21 cellular contexts compared by ENCODE assay signal in the genomic region with DNA sequence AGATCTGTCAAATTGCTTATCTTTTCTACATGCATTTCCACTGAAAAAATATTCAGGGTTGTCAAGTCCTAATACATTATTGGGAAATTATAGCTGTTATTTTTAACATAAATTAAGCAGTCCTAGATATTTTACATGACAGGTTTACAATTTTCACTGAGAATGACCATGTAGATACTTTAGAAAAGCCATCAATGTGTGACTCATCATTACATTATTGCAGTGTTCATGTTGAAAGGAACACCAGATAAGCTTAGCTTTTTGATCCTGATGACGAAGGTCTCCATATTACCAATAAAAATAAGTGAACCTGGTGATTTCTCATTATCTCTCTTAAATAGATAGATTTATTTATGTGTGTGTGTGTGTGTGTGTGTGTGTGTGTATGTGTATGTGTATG.
DNase-seq lines count a peak whose midpoint lies in the region; ATAC-seq, FAIRE-seq and TF ChIP-seq lines count a peak whose summit lies in the region.
"Had no signal": no experiment of that assay in that cellular context is flagged by ENCODE, and none has a peak within 500 bp of the region (broad histone marks: within the 10 kb centered on the region; RNA-seq: fewer than 3 reads in every experiment).

No MANE protein-coding gene starts in this region.

- no peak for FAIRE-seq in HTR-8/SVneo (lab: Jason Lieb, UNC)
- FAIRE-seq: GM12878, GM19239, H1, K562 had no signal

- no peaks in the 10 kb centered on the region for H3K36me3 ChIP-seq in HCT116 (ENCODE audit: control insufficient read depth in 1 of 2, insufficient read depth in 2 of 2, low read length in 2 of 2)
- H3K36me3 ChIP-seq: BLaER1, HAP-1 had no signal

- H3K79me2 ChIP-seq in HCT116 (ENCODE audit: insufficient read depth, low read length) = no peaks in the 10 kb centered on the region

- TF ChIP-seq POLR2A in HCT116 (IDR thresholded peaks at IDR 0.05; ENCODE audit: borderline replicate concordance, extremely low read depth, insufficient read depth, insufficient read length) = no peak

- H3K27ac ChIP-seq in HCT116 (ENCODE audit: low read depth, low read length) = no peak overlapping the region
- H3K27ac ChIP-seq: 22Rv1, BLaER1 had no signal

- peaks cover 0 to 10% of the 10 kb centered on the region in 2 experiments; a peak in 2 of 4 replicates for H3K9me3 ChIP-seq in HCT116 (ENCODE audit: control insufficient read depth in 1 of 2, insufficient read depth in 1 of 2, low read depth in 1 of 2, low read length in 2 of 2)
- H3K9me3 ChIP-seq: BLaER1, HAP-1 had no signal

- H3K9me3 Mint-ChIP-seq in MCF 10A (ENCODE audit: unreplicated experiment) (no peaks in the 10 kb centered on the region), nephron progenitor cell (no peaks in the 10 kb centered on the region)
- H3K9me3 Mint-ChIP-seq: CD14-positive monocyte had no signal

- H3K4me3 Mint-ChIP-seq in MCF 10A (ENCODE audit: unreplicated experiment) (no peak overlapping the region), nephron progenitor cell (no peak overlapping the region)
- H3K4me3 Mint-ChIP-seq: CD14-positive monocyte; CD4-positive, alpha-beta memory T cell had no signal

- no peaks in the 10 kb centered on the region for H3K9me2 ChIP-seq in HCT116 (ENCODE audit: insufficient read depth)

- no peak overlapping the region for H3K9ac ChIP-seq in HCT116 (ENCODE audit: low read length)
- H3K9ac ChIP-seq: BLaER1 had no signal

- POLR2A ChIA-PET in HCT116 (lab: Charles Lee) = no interaction called here
- POLR2A ChIA-PET in MCF 10A (lab: Yijun Ruan, JAX) = no interaction called here

- intact Hi-C loops in HCT116 (cut with micrococcal nuclease) (no loop called here), MCF 10A (cut with micrococcal nuclease) (no loop called here)

- H4K20me1 ChIP-seq in HCT116 (ENCODE audit: insufficient read depth) = no peaks in the 10 kb centered on the region
- H4K20me1 ChIP-seq: BLaER1 had no signal

- TF ChIP-seq CTCF in HCT116 (IDR thresholded peaks at IDR 0.05 in 2 of 3, conservative IDR thresholded peaks at IDR 0.05 in 1 of 3; ENCODE audit: borderline replicate concordance in 1 of 3, insufficient read depth in 1 of 3, low read depth in 2 of 3, low read length in 2 of 3) (no peak), fibroblast of villous mesenchyme (IDR thresholded peaks at IDR 0.05; ENCODE audit: insufficient read depth, low read depth, low read length) (no peak), MCF 10A (IDR thresholded peaks at IDR 0.05; ENCODE audit: unreplicated experiment) (no peak), nephron progenitor cell (IDR thresholded peaks at IDR 0.05) (no peak)

- H3K36me3 Mint-ChIP-seq in MCF 10A (ENCODE audit: insufficient read depth, unreplicated experiment) (no peaks in the 10 kb centered on the region), nephron progenitor cell (ENCODE audit: low read depth) (no peaks in the 10 kb centered on the region)
- H3K36me3 Mint-ChIP-seq: CD14-positive monocyte; CD4-positive, alpha-beta memory T cell had no signal

- no peaks in the 10 kb centered on the region for H3K4me1 ChIP-seq in HCT116 (ENCODE audit: control insufficient read depth in 1 of 2, insufficient read depth in 2 of 2, low read length in 2 of 2)
- H3K4me1 ChIP-seq: BLaER1, HAP-1 had no signal

- DNase-seq in DMS53 (lab: John Stamatoyannopoulos, UW) (peak; percentile 9), DMS53 treated with DMSO at 0.1 percent for 48 hours (lab: John Stamatoyannopoulos, UW; ENCODE audit: unreplicated experiment) (no peak), HCT116 (ENCODE audit: low read depth, low spot score) (no peak), HTR-8/SVneo (ENCODE audit: insufficient read length, low spot score) (peak; percentile 13), fibroblast of villous mesenchyme (ENCODE audit: low read depth) (peak; percentile 0), MCF 10A (ENCODE audit: unreplicated experiment) (no peak), nephron progenitor cell (no peak)
- DNase-seq: CD4-positive, alpha-beta memory T cell; DMS153; DND-41; EL; IMR-90 had no signal

- no peak overlapping the region for H3K27ac Mint-ChIP-seq in MCF 10A (ENCODE audit: low read depth, unreplicated experiment)
- no peak overlapping the region for H3K27ac Mint-ChIP-seq in nephron progenitor cell
- H3K27ac Mint-ChIP-seq: CD14-positive monocyte; CD4-positive, alpha-beta memory T cell had no signal

- H3K27me3 Mint-ChIP-seq in MCF 10A (ENCODE audit: insufficient read depth, unreplicated experiment) (peaks cover 43% of the 10 kb centered on the region), nephron progenitor cell (ENCODE audit: low read depth, poor library complexity) (no peaks in the 10 kb centered on the region)
- H3K27me3 Mint-ChIP-seq: CD4-positive, alpha-beta memory T cell had no signal

- ATAC-seq in HCT116 = no peak
- ATAC-seq in GM18907 (IDR thresholded peaks at IDR 0.05; ENCODE audit: unreplicated experiment) = no peak
- ATAC-seq: GM12878, K562 had no signal

- TF ChIP-seq RAD21 in HCT116 (IDR thresholded peaks at IDR 0.05; ENCODE audit: low read depth) = no peak

- RAD21 ChIA-PET in HCT116 (lab: Charles Lee; ENCODE audit: low non-redundant PET in 1 of 2, low total read pairs in 2 of 2, uncharacterized antibody in 2 of 2, unreplicated experiment in 2 of 2) = no interaction called here

- H2AFZ ChIP-seq in HCT116 (ENCODE audit: low read depth, low read length, poor library complexity, severe bottlenecking) = no peak overlapping the region

- H3K4me3 ChIP-seq in HCT116 (replicated peaks in 1 of 2; ENCODE audit: low read depth in 1 of 2, low read length in 2 of 2) (no peak overlapping the region), fibroblast of villous mesenchyme (ENCODE audit: low read depth, low read length) (no peak overlapping the region)
- H3K4me3 ChIP-seq: BLaER1, GM12878, HAP-1, K562 had no signal

- BruUV-seq in HCT116 (replicated peaks; lab: Mats Ljungman, UMichigan) (no TSS peak), MCF 10A (replicated peaks; lab: Mats Ljungman, UMichigan) (no TSS peak)

- no peaks in the 10 kb centered on the region for H3K27me3 ChIP-seq in HCT116 (ENCODE audit: insufficient read depth, low read length)
- H3K27me3 ChIP-seq: BLaER1 had no signal

- CTCF ChIA-PET in HCT116 (lab: Charles Lee) = no interaction called here
- CTCF ChIA-PET in MCF 10A (lab: Yijun Ruan, JAX) = no interaction called here

- H3K4me1 Mint-ChIP-seq in MCF 10A (ENCODE audit: insufficient read depth, unreplicated experiment) (no peaks in the 10 kb centered on the region), nephron progenitor cell (no peaks in the 10 kb centered on the region)
- H3K4me1 Mint-ChIP-seq: CD14-positive monocyte; CD4-positive, alpha-beta memory T cell had no signal

- H3K4me2 ChIP-seq in HCT116 (ENCODE audit: low read length) = no peak overlapping the region
- H3K4me2 ChIP-seq: BLaER1 had no signal

TF ChIP-seq in HCT116, 20 proteins besides CTCF, POLR2A, EP300 and RAD21:
- TF ChIP-seq TCF7L2 (IDR thresholded peaks at IDR 0.05; ENCODE audit: borderline replicate concordance, extremely low read depth, insufficient read depth, insufficient read length) = peak; percentile 30
- TF ChIP-seq EZH2phosphoT487 (IDR thresholded peaks at IDR 0.05; ENCODE audit: borderline replicate concordance) = no peak
- TF ChIP-seq, protein P1, sequence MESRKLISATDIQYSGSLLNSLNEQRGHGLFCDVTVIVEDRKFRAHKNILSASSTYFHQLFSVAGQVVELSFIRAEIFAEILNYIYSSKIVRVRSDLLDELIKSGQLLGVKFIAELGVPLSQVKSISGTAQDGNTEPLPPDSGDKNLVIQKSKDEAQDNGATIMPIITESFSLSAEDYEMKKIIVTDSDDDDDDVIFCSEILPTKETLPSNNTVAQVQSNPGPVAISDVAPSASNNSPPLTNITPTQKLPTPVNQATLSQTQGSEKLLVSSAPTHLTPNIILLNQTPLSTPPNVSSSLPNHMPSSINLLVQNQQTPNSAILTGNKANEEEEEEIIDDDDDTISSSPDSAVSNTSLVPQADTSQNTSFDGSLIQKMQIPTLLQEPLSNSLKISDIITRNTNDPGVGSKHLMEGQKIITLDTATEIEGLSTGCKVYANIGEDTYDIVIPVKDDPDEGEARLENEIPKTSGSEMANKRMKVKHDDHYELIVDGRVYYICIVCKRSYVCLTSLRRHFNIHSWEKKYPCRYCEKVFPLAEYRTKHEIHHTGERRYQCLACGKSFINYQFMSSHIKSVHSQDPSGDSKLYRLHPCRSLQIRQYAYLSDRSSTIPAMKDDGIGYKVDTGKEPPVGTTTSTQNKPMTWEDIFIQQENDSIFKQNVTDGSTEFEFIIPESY (IDR thresholded peaks at IDR 0.05; ENCODE audit: extremely low read depth, insufficient replicate concordance, low read length) = no peak

Comparison
In these comparisons a context has a peak if more than half of its experiments do, and no peak if none do; other contexts are left out.
1. DNase-seq: peak in DMS53 (single experiment), HTR-8/SVneo (single experiment) and fibroblast of villous mesenchyme (single experiment); none in DMS53 treated with DMSO at 0.1 percent for 48 hours (single experiment), HCT116 (single experiment), MCF 10A (single experiment) and nephron progenitor cell (single experiment).